26 cellular contexts compared by ENCODE assay signal in the genomic region with DNA sequence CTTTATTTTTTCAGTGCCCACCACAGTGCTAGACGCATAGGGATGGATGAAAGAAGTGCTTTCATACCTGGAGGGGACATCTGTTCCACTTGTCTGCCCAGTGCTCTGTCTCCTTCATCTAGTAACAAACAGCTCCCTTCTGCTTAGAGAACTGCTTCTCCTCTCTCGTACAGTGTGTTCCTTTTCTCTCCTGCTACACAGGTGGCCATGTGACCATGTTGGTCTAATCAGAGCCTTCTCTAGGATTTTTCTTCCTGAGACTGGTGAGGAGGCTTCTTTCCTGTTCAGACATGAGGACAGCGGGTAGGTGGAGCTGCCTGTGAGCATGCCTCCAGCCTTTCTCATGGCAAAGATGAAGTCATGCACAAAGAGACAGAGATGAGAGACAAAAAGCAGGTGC.
"Had no signal": no experiment of that assay in that cellular context is flagged by ENCODE, and none has a peak within 500 bp of the region (broad histone marks: within the 10 kb centered on the region; RNA-seq: fewer than 3 reads in every experiment).

No MANE protein-coding gene starts in this region.

- H3K36me3 ChIP-seq: esophagus squamous epithelium, left ventricle myocardium inferior, neutrophil, pancreas, prostate gland, right atrium auricular region, stomach, thyroid gland, vagina had no signal

- H3K9me3 ChIP-seq: esophagus squamous epithelium, left ventricle myocardium inferior, mucosa of descending colon, neutrophil, pancreas, prostate gland, right atrium auricular region, stomach, thyroid gland, vagina had no signal

- H3K4me3 ChIP-seq: dorsolateral prefrontal cortex, esophagus squamous epithelium, left ventricle myocardium inferior, lung, mucosa of descending colon, pancreas, prostate gland, right atrium auricular region, stomach, thyroid gland, vagina had no signal

- DNase-seq: dorsolateral prefrontal cortex; effector CD4-positive, alpha-beta T cell; esophagus squamous epithelium; hypothalamus; immature natural killer cell; kidney glomerular epithelial cell; left colon; left ventricle myocardium inferior; mucosa of descending colon; naive B cell; pancreas; stimulated activated CD4-positive, alpha-beta T cell treated with anti-CD3 and anti-CD28 coated beads, Interleukin-2, amount 100 ng/mL, for 24 hours; stimulated activated CD4-positive, alpha-beta T cell treated with anti-CD3 and anti-CD28 coated beads, Interleukin-4, amount 100 ng/mL, for 24 hours; stimulated activated naive CD4-positive, alpha-beta T cell treated with Interleukin-2 at 50 U/mL for 16 hours; stomach; thyroid gland; trophoblast cell had no signal

- H3K4me1 ChIP-seq: esophagus squamous epithelium, left ventricle myocardium inferior, pancreas, prostate gland, right atrium auricular region, stomach, thyroid gland, vagina had no signal

- H3K27me3 ChIP-seq: pancreas, right atrium auricular region, thyroid gland, vagina had no signal

- ATAC-seq: left colon; mucosa of descending colon; natural killer cell treated with Interleukin-12 subunit alpha and Interleukin-12 subunit beta and Interleukin-15 and Interleukin-18, amount 100 ng/mL, for 72 hours; pancreas; sciatic nerve; stimulated activated effector memory CD8-positive, alpha-beta T cell treated with anti-CD3 and anti-CD28 coated beads, Interleukin-12 subunit alpha, Interleukin-12 subunit beta, amount 100 ng/mL, for 72 hours had no signal

- H3K27ac ChIP-seq: dorsolateral prefrontal cortex, epithelial cell of prostate, esophagus squamous epithelium, left ventricle myocardium inferior, neutrophil, pancreas, prostate gland, right atrium auricular region, stomach, thyroid gland, vagina had no signal
